In the genomic region with DNA sequence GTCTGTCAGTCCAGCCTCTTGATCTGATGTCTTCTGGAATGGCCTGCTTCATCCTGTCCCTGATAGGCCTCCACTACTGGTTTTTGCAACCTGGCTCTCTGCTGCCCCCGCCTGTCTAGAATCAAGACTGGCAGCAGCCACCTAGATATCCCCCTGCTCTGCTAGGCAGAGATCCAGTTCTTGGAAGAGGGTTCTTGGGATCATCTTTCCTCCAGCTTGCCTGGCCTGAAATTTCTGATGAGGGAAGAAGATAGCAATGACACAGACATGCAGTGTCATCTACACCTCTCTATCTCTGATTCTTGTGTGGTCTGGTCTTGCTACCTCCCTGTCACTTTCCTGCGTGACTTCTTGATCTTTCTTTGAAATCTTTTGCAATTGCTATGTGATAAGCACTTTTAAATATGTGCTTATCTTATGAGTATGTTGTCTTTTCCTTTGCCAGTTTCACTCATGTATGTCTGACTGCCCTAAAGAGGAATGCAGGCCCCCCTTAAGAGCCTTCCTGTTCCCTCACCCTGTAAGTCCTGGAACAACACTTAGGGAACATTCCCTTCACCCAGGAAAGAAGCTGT, we compare ENCODE assay signal across 8 cellular contexts. TPM values are rescaled to one million over a fixed set of nuclear protein-coding genes. Genes with fewer than 3 reads are reported as not detected.
DNase-seq lines count a peak whose midpoint lies in the region; ATAC-seq and TF ChIP-seq lines count a peak whose summit lies in the region.

No MANE protein-coding gene starts in this region.

- peak overlapping the region; percentile 45 for H3K14ac ChIP-seq in IMR-90 (replicated peaks; ENCODE audit: low read depth, low read length)

- H4K8ac ChIP-seq in IMR-90 (ENCODE audit: low read depth in 2 of 2, low read length in 2 of 2): peak overlapping the region in 1 of 2 experiments; percentile 84; a peak in 2 of 4 replicates

- peaks cover 19 to 28% of the 10 kb centered on the region in 2 donors for H3K36me3 Mint-ChIP-seq in activated naive CD4-positive, alpha-beta T cell treated with anti-CD3 and anti-CD28 coated beads, Interleukin-2, amount 50 U/mL, for 72 hours
- H3K36me3 Mint-ChIP-seq in progenitor cell of endocrine pancreas (ENCODE audit: insufficient read depth): peaks cover 6% of the 10 kb centered on the region

- ATAC-seq in DND-41 (ENCODE audit: insufficient read depth, low read depth): peak; percentile 90
- ATAC-seq in IMR-90 (ENCODE audit: low read depth): peak; percentile 86
- ATAC-seq in SK-N-SH treated with all-trans-retinoic acid at 6 μM for 48 hours: peak; percentile 97
- ATAC-seq in activated naive CD4-positive, alpha-beta T cell treated with anti-CD3 and anti-CD28 coated beads, Interleukin-2, amount 50 U/mL, for 72 hours: peak; percentile 80 to 85
- no peak for ATAC-seq in HG03039 (IDR thresholded peaks at IDR 0.05; ENCODE audit: unreplicated experiment)
- no peak for ATAC-seq in HG03439 (IDR thresholded peaks at IDR 0.05; ENCODE audit: unreplicated experiment)

- peak; percentile 80 for DNase-seq in DND-41
- DNase-seq in IMR-90: peak; percentile 91
- DNase-seq in activated naive CD4-positive, alpha-beta T cell treated with anti-CD3 and anti-CD28 coated beads, Interleukin-2, amount 50 U/mL, for 72 hours (ENCODE audit: low spot score in 2 of 2): peak; percentile 72 to 75
- peak; percentile 73 to 88 for DNase-seq in cardiac muscle cell (ENCODE audit: low read depth in 1 of 2, low spot score in 1 of 2)
- DNase-seq in progenitor cell of endocrine pancreas (ENCODE audit: low spot score, unreplicated experiment): peak; percentile 50

- POLR2A ChIA-PET in IMR-90 (lab: Charles Lee; ENCODE audit: unreplicated experiment): interaction anchor here (0.6 to 0.7 kb wide), 2 partner anchors 303 to 859 kb away, joined by 3 to 8 read pairs; no protein-coding TSS in a partner anchor

- no peaks in the 10 kb centered on the region for H3K27me3 Mint-ChIP-seq in progenitor cell of endocrine pancreas

- peak overlapping the region; percentile 65 for H3K4ac ChIP-seq in IMR-90 (ENCODE audit: low read depth, low read length)

- no peak overlapping the region for H3K4me3 ChIP-seq in DND-41 (ENCODE audit: low read depth in 1 of 2, low read length in 2 of 2)
- no peak overlapping the region for H3K4me3 ChIP-seq in IMR-90 (ENCODE audit: insufficient read depth, low read depth, low read length)
- H3K4me3 ChIP-seq in cardiac muscle cell: no peak overlapping the region

- H2AK9ac ChIP-seq in IMR-90 (replicated peaks; ENCODE audit: low read depth, low read length, poor library complexity): peak overlapping the region; percentile 85

- peak overlapping the region; percentile 83 to 85 for H3K27ac Mint-ChIP-seq in activated naive CD4-positive, alpha-beta T cell treated with anti-CD3 and anti-CD28 coated beads, Interleukin-2, amount 50 U/mL, for 72 hours
- H3K27ac Mint-ChIP-seq in progenitor cell of endocrine pancreas: peak overlapping the region; percentile 80

- H3K9ac ChIP-seq in DND-41 (ENCODE audit: low read depth, low read length) (no peak overlapping the region), IMR-90 (ENCODE audit: low read depth, low read length) (peak overlapping the region; percentile 34; the same call in 1 of the 2 replicates)

- no TSS peak for BruUV-seq in IMR-90 (replicated peaks; lab: Mats Ljungman, UMichigan)

- CTCF ChIA-PET in IMR-90 (lab: Yijun Ruan, JAX): interaction anchor here (0.6 to 1.1 kb wide), 6 partner anchors 20 to 166 kb away, joined by 3 to 10 read pairs (median 4); a partner anchor contains a TSS

- no peak for TF ChIP-seq POLR2A in IMR-90 (IDR thresholded peaks at IDR 0.05; ENCODE audit: low read depth, low read length)

- peaks cover 26% of the 10 kb centered on the region for H3K36me3 ChIP-seq in DND-41 (ENCODE audit: insufficient read depth, low read length)
- peaks cover 12% of the 10 kb centered on the region; the same call in 1 of the 2 replicates for H3K36me3 ChIP-seq in IMR-90 (ENCODE audit: control insufficient read depth, insufficient read depth, low read length)
- no peaks in the 10 kb centered on the region for H3K36me3 ChIP-seq in cardiac muscle cell

- dilution Hi-C loops in IMR-90 (cut with HindIII; ENCODE audit: low sequenced_read_pairs, unreplicated experiment): no loop called here

- TF ChIP-seq CTCF in DND-41 (IDR thresholded peaks at IDR 0.05; ENCODE audit: borderline replicate concordance, extremely low read depth, low read length, poor library complexity, severe bottlenecking): peak; percentile 92
- TF ChIP-seq CTCF in IMR-90 (conservative IDR thresholded peaks at IDR 0.05; ENCODE audit: low read depth, low read length): peak; percentile 88
- TF ChIP-seq CTCF in cardiac muscle cell (IDR thresholded peaks at IDR 0.05; ENCODE audit: low read depth, low read length): peak; percentile 89
- TF ChIP-seq CTCF in progenitor cell of endocrine pancreas (IDR thresholded peaks at IDR 0.05; ENCODE audit: unreplicated experiment): peak; percentile 74

- peaks cover 14% of the 10 kb centered on the region for H3K9me1 ChIP-seq in IMR-90 (ENCODE audit: insufficient read depth, low read length)

- H3K4me3 Mint-ChIP-seq in progenitor cell of endocrine pancreas (ENCODE audit: low read depth): no peak overlapping the region

- H3K4me1 ChIP-seq in DND-41 (ENCODE audit: insufficient read depth, low read length): peaks cover 6% of the 10 kb centered on the region
- H3K4me1 ChIP-seq in IMR-90 (ENCODE audit: control insufficient read depth, insufficient read depth, low read length): peaks cover 16% of the 10 kb centered on the region
- no peaks in the 10 kb centered on the region for H3K4me1 ChIP-seq in cardiac muscle cell (ENCODE audit: low read depth)

- no peaks in the 10 kb centered on the region for H3K9me3 Mint-ChIP-seq in activated naive CD4-positive, alpha-beta T cell treated with anti-CD3 and anti-CD28 coated beads, Interleukin-2, amount 50 U/mL, for 72 hours
- no peaks in the 10 kb centered on the region for H3K9me3 Mint-ChIP-seq in progenitor cell of endocrine pancreas (ENCODE audit: low read depth)

- H3K27ac ChIP-seq in DND-41 (ENCODE audit: low read length) (0 out of 2 replicates have a peak overlapping the region, but pooled peaks have one; percentile 1), IMR-90 (ENCODE audit: insufficient read depth, low read length) (peak overlapping the region; percentile 62), cardiac muscle cell (no peak overlapping the region)

- 0 out of 4 replicates have a peak, but pooled peaks cover 0 to 5% of the 10 kb centered on the region in 2 experiments for H3K79me1 ChIP-seq in IMR-90 (ENCODE audit: low read depth in 1 of 2, low read length in 2 of 2)

- TF ChIP-seq RAD21 in IMR-90 (IDR thresholded peaks at IDR 0.05; ENCODE audit: low read length): peak; percentile 65

- no peak overlapping the region for H4K5ac ChIP-seq in IMR-90 (ENCODE audit: low read depth, low read length)

- H3K23ac ChIP-seq in IMR-90 (ENCODE audit: low read depth, low read length): no peak overlapping the region

- no peaks in the 10 kb centered on the region for H3K4me1 Mint-ChIP-seq in progenitor cell of endocrine pancreas (ENCODE audit: low read depth)

- no peaks in the 10 kb centered on the region for H3K79me2 ChIP-seq in DND-41 (ENCODE audit: insufficient read depth, low read length)

- no peak overlapping the region for H2BK20ac ChIP-seq in IMR-90 (ENCODE audit: low read depth, low read length)

- H4K20me1 ChIP-seq in DND-41 (ENCODE audit: insufficient read depth, low read length) (no peaks in the 10 kb centered on the region), IMR-90 (ENCODE audit: insufficient read depth, low read length) (peaks cover 23% of the 10 kb centered on the region)

- no peak overlapping the region for H3K56ac ChIP-seq in IMR-90 (ENCODE audit: extremely low read depth, insufficient read depth, low read length)

- intact Hi-C loops in IMR-90 (cut with micrococcal nuclease): loop anchor here (1.0 kb wide), 1 partner anchor 164 kb away; no protein-coding TSS in a partner anchor

- H2BK120ac ChIP-seq in IMR-90 (ENCODE audit: low read depth, low read length): peak overlapping the region; percentile 45; the same call in 1 of the 2 replicates

- peak overlapping the region; percentile 92 for H2AK5ac ChIP-seq in IMR-90 (ENCODE audit: low read depth, low read length)

- H3K4me2 ChIP-seq in DND-41 (ENCODE audit: insufficient read depth, low read length) (no peak overlapping the region), IMR-90 (ENCODE audit: low read depth, low read length) (peak overlapping the region; percentile 42; the same call in 1 of the 2 replicates)

- H2BK15ac ChIP-seq in IMR-90 (ENCODE audit: low read depth, low read length): peak overlapping the region; percentile 13; the same call in 1 of the 3 replicates

- H2BK5ac ChIP-seq in IMR-90 (ENCODE audit: low read depth, low read length, poor library complexity, severe bottlenecking): peak overlapping the region; percentile 79

- H3K27me3 ChIP-seq in DND-41 (ENCODE audit: insufficient read depth, low read length, poor library complexity) (no peaks in the 10 kb centered on the region), IMR-90 (ENCODE audit: control insufficient read depth, insufficient read depth, low read length) (no peaks in the 10 kb centered on the region), cardiac muscle cell (no peaks in the 10 kb centered on the region)

- H4K91ac ChIP-seq in IMR-90 (ENCODE audit: insufficient read depth, low read depth, low read length): 0 out of 2 replicates have a peak overlapping the region, but pooled peaks have one; percentile 43

- no CpG with 5 or more reads among the region's 2 CpGs for WGBS in IMR-90 (ENCODE audit: extremely low coverage in 2 of 2, insufficient read length in 1 of 2), 2 experiments

- H2AFZ ChIP-seq in DND-41 (ENCODE audit: low read depth, low read length): no peak overlapping the region
- peak overlapping the region; percentile 68 for H2AFZ ChIP-seq in IMR-90 (replicated peaks; ENCODE audit: low read length, poor library complexity)

- H3K9me3 ChIP-seq in DND-41 (ENCODE audit: insufficient read depth, low read length, severe bottlenecking) (no peaks in the 10 kb centered on the region), IMR-90 (ENCODE audit: control insufficient read depth, insufficient read depth, low read length) (no peaks in the 10 kb centered on the region), cardiac muscle cell (ENCODE audit: low read depth) (no peaks in the 10 kb centered on the region)

- H3K18ac ChIP-seq in IMR-90 (ENCODE audit: low read depth, low read length): no peak overlapping the region

- in situ Hi-C loops in IMR-90 (cut with MboI; ENCODE audit: low sequenced_read_pairs): no loop called here

RNA-seq across cellular contexts. Expression of a gene that starts 20.3 kb away (rescaled TPM):
- total RNA-seq in IMR-90 (2012; rRNA removed): 14.7 and 21.5 TPM in 2 replicates
- polyA plus RNA-seq in IMR-90 (2012; rRNA removed): 6.3 TPM in 2 replicates
- polyA plus RNA-seq in IMR-90 (2012; cell fraction: cytosol; rRNA removed): 3.6 and 3.7 TPM in 2 replicates
- polyA plus RNA-seq in IMR-90 (2012; cell fraction: nucleus; rRNA removed; ENCODE audit: low replicate concordance): 2.5 and 8.2 TPM in 2 replicates
- 10 to 100 TPM; 64.2 to 90.1 TPM for total RNA-seq in activated naive CD4-positive, alpha-beta T cell treated with anti-CD3 and anti-CD28 coated beads, Interleukin-2, amount 50 U/mL, for 72 hours
- total RNA-seq in cardiac muscle cell: 21.8 and 26.2 TPM in 2 replicates
- 13.6 and 16.1 TPM in 2 replicates for polyA plus RNA-seq in cardiac muscle cell
- total RNA-seq in progenitor cell of endocrine pancreas: 48.7 and 51.8 TPM in 2 replicates

RNA-seq across cellular contexts. Expression of a gene that starts 41.8 kb away (rescaled TPM):
- 28.1 and 30.5 TPM in 2 replicates for total RNA-seq in IMR-90 (2012; rRNA removed)
- 15.8 TPM in 2 replicates for polyA plus RNA-seq in IMR-90 (2012; rRNA removed)
- 10.6 and 17.2 TPM in 2 replicates for polyA plus RNA-seq in IMR-90 (2012; cell fraction: cytosol; rRNA removed)
- polyA plus RNA-seq in IMR-90 (2012; cell fraction: nucleus; rRNA removed; ENCODE audit: low replicate concordance): 27.4 and 28.5 TPM in 2 replicates
- total RNA-seq in activated naive CD4-positive, alpha-beta T cell treated with anti-CD3 and anti-CD28 coated beads, Interleukin-2, amount 50 U/mL, for 72 hours: 10 to 100 TPM; 21.2 to 35.5 TPM
- 18.3 and 21.3 TPM in 2 replicates for total RNA-seq in cardiac muscle cell
- polyA plus RNA-seq in cardiac muscle cell: 29.7 and 30.0 TPM in 2 replicates
- total RNA-seq in progenitor cell of endocrine pancreas: 18.8 and 21.2 TPM in 2 replicates

RNA-seq across cellular contexts. Expression of a gene that starts 41.8 kb away (rescaled TPM):
- 8.9 and 10.0 TPM in 2 replicates for total RNA-seq in IMR-90 (2012; rRNA removed)
- 9.0 and 9.2 TPM in 2 replicates for polyA plus RNA-seq in IMR-90 (2012; rRNA removed)
- 7.3 and 7.9 TPM in 2 replicates for polyA plus RNA-seq in IMR-90 (2012; cell fraction: cytosol; rRNA removed)
- polyA plus RNA-seq in IMR-90 (2012; cell fraction: nucleus; rRNA removed; ENCODE audit: low replicate concordance): 3.4 and 5.0 TPM in 2 replicates
- total RNA-seq in activated naive CD4-positive, alpha-beta T cell treated with anti-CD3 and anti-CD28 coated beads, Interleukin-2, amount 50 U/mL, for 72 hours: 10 to 100 TPM in 1 of 2 donors, 1 to 10 TPM in 1; 7.7 to 15.6 TPM
- 20.1 and 21.8 TPM in 2 replicates for total RNA-seq in cardiac muscle cell
- 15.3 and 20.3 TPM in 2 replicates for polyA plus RNA-seq in cardiac muscle cell
- total RNA-seq in progenitor cell of endocrine pancreas: 9.5 and 10.4 TPM in 2 replicates

RNA-seq across cellular contexts. Expression of a gene that starts 49.2 kb away (rescaled TPM):
- total RNA-seq in IMR-90 (2012; rRNA removed): not detected in 2 replicates
- polyA plus RNA-seq in IMR-90 (2012; rRNA removed): not detected in 2 replicates
- polyA plus RNA-seq in IMR-90 (2012; cell fraction: cytosol; rRNA removed): not detected in 2 replicates
- polyA plus RNA-seq in IMR-90 (2012; cell fraction: nucleus; rRNA removed; ENCODE audit: low replicate concordance): not detected in 2 replicates
- total RNA-seq in activated naive CD4-positive, alpha-beta T cell treated with anti-CD3 and anti-CD28 coated beads, Interleukin-2, amount 50 U/mL, for 72 hours: not detected
- total RNA-seq in cardiac muscle cell: not detected in 2 replicates
- not detected in 2 replicates for polyA plus RNA-seq in cardiac muscle cell
- total RNA-seq in progenitor cell of endocrine pancreas: not detected in 2 replicates

Comparison
In these comparisons a context has a peak if more than half of its experiments do, and no peak if none do; other contexts are left out.
1. ATAC-seq: peak in DND-41 (single experiment), IMR-90 (single experiment), SK-N-SH treated with all-trans-retinoic acid at 6 μM for 48 hours (single experiment) and activated naive CD4-positive, alpha-beta T cell treated with anti-CD3 and anti-CD28 coated beads, Interleukin-2, amount 50 U/mL, for 72 hours (2 of 2); none in HG03039 (single experiment) and HG03439 (single experiment).
2. Peak in every context shown above with its lines, with median percentiles within 50 percentile points of each other: DNase-seq and CTCF ChIP-seq.